In genomic region chr10:57026307-57026706, GRCh38 we compare ENCODE assay signal across 5 cellular contexts.
"Had no signal": no experiment of that assay in that cellular context is flagged by ENCODE, and none has a peak within 500 bp of the region (broad histone marks: within the 10 kb centered on the region; RNA-seq: fewer than 3 reads in every experiment).

No MANE protein-coding gene starts in this region.

- ATAC-seq: HCT116, HepG2 had no signal

- DNase-seq: GOT3, H7, HFFc6 had no signal
